In the genomic region with DNA sequence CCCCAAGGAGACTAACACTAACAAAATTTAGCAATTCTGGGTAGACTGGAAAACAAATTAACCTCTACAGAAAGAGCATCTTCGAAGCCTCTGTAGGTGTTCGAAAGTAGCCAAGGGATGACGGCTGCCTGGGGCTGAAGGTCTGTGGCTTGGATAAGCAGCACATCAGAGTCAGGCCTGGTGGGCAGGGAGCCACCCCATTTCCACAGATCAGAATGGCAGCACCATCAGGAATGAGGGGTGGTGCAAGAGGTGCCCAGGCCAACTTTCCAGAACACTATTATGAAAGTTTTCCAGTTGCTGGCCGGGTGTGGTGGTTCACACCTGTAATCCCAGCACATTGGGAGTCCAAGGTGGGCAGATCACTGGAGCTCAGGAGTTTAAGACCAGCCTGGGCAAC, we compare ENCODE assay signal across 28 cellular contexts.
"Had no signal": no experiment of that assay in that cellular context is flagged by ENCODE, and none has a peak within 500 bp of the region (broad histone marks: within the 10 kb centered on the region; RNA-seq: fewer than 3 reads in every experiment).

No MANE protein-coding gene starts in this region.

- H3K36me3 ChIP-seq: brain microvascular endothelial cell had no signal

- FAIRE-seq: astrocyte, colon had no signal

- H3K27ac ChIP-seq: brain microvascular endothelial cell, esophagus muscularis mucosa, foreskin keratinocyte, heart left ventricle had no signal

- H3K9me3 Mint-ChIP-seq: activated CD4-positive, alpha-beta memory T cell treated with anti-CD3 and anti-CD28 coated beads, Interleukin-2, amount 10 ng/mL, durations not matched to agents 7 days and 5 days; activated CD4-positive, alpha-beta T cell treated with anti-CD3 and anti-CD28 coated beads, Interleukin-2, amount 10 ng/mL, durations not matched to agents 7 days and 5 days; activated T-cell treated with anti-CD3 and anti-CD28 coated beads, Interleukin-2, amount 50 U/mL, for 24 hours; activated T-helper 17 cell treated with anti-CD3 and anti-CD28 coated beads, Interleukin-2, amount 50 U/mL, for 72 hours; endodermal cell had no signal

- H3K4me1 ChIP-seq: foreskin keratinocyte had no signal

- H3K27me3 Mint-ChIP-seq: activated naive CD8-positive, alpha-beta T cell; activated T-helper 17 cell treated with anti-CD3 and anti-CD28 coated beads, Interleukin-2, amount 50 U/mL, for 72 hours had no signal

- H3K9me3 ChIP-seq: esophagus muscularis mucosa, heart left ventricle had no signal

- H3K4me3 ChIP-seq: esophagus muscularis mucosa, heart left ventricle had no signal

- H3K4me1 Mint-ChIP-seq: activated CD4-positive, alpha-beta memory T cell treated with anti-CD3 and anti-CD28 coated beads, Interleukin-2, amount 10 ng/mL, durations not matched to agents 7 days and 5 days; activated CD4-positive, alpha-beta T cell treated with anti-CD3 and anti-CD28 coated beads, Interleukin-2, amount 10 ng/mL, durations not matched to agents 7 days and 5 days; activated T-helper 17 cell treated with anti-CD3 and anti-CD28 coated beads, Interleukin-2, amount 50 U/mL, for 72 hours had no signal

- H3K27me3 ChIP-seq: brain microvascular endothelial cell, esophagus muscularis mucosa, foreskin keratinocyte, heart left ventricle had no signal

- ATAC-seq: activated T-helper 17 cell treated with anti-CD3 and anti-CD28 coated beads, Interleukin-2, amount 50 U/mL, for 72 hours; foreskin keratinocyte; heart left ventricle had no signal

- H3K36me3 Mint-ChIP-seq: activated naive CD8-positive, alpha-beta T cell had no signal

- H3K27ac Mint-ChIP-seq: activated CD4-positive, alpha-beta memory T cell treated with anti-CD3 and anti-CD28 coated beads, Interleukin-2, amount 10 ng/mL, durations not matched to agents 7 days and 5 days; activated CD4-positive, alpha-beta T cell treated with anti-CD3 and anti-CD28 coated beads, Interleukin-2, amount 10 ng/mL, durations not matched to agents 7 days and 5 days; activated naive CD8-positive, alpha-beta T cell; activated T-cell treated with anti-CD3 and anti-CD28 coated beads, Interleukin-2, amount 50 U/mL, for 24 hours; activated T-helper 17 cell treated with anti-CD3 and anti-CD28 coated beads, Interleukin-2, amount 50 U/mL, for 72 hours; endodermal cell had no signal

- H3K4me3 Mint-ChIP-seq: activated CD4-positive, alpha-beta memory T cell treated with anti-CD3 and anti-CD28 coated beads, Interleukin-2, amount 10 ng/mL, durations not matched to agents 7 days and 5 days; activated CD4-positive, alpha-beta T cell treated with anti-CD3 and anti-CD28 coated beads, Interleukin-2, amount 10 ng/mL, durations not matched to agents 7 days and 5 days; activated naive CD8-positive, alpha-beta T cell; activated T-cell treated with anti-CD3 and anti-CD28 coated beads, Interleukin-2, amount 50 U/mL, for 24 hours; activated T-helper 17 cell treated with anti-CD3 and anti-CD28 coated beads, Interleukin-2, amount 50 U/mL, for 72 hours; endodermal cell had no signal

- DNase-seq: activated CD4-positive, alpha-beta memory T cell treated with anti-CD3 and anti-CD28 coated beads, Interleukin-2, amount 10 ng/mL, durations not matched to agents 7 days and 5 days; activated CD4-positive, alpha-beta T cell treated with anti-CD3 and anti-CD28 coated beads for 4 hours; activated CD4-positive, alpha-beta T cell treated with anti-CD3 and anti-CD28 coated beads, Interleukin-2, amount 10 ng/mL, durations not matched to agents 7 days and 5 days; activated CD4-positive, alpha-beta T cell treated with anti-CD3 and anti-CD28 coated beads, Interleukin-2, amount 50 U/mL, for 4 hours; activated CD4-positive, CD25-positive, alpha-beta regulatory T cell; activated CD4-positive, CD25-positive, alpha-beta regulatory T cell treated with anti-CD3 and anti-CD28 coated beads, Interleukin-2, amount 50 U/mL, for 72 hours; activated CD8-positive, alpha-beta memory T cell treated with anti-CD3 and anti-CD28 coated beads, Interleukin-2, amount 50 U/mL, for 48 hours; activated effector memory CD4-positive, alpha-beta T cell treated with Interleukin-2 at 50 U/mL for 16 hours; activated gamma-delta T cell treated with Interleukin-2 at 50 U/mL for 16 hours; activated naive CD4-positive, alpha-beta T cell treated with anti-CD3 and anti-CD28 coated beads, Interleukin-2, amount 50 U/mL, for 16 hours; activated naive CD4-positive, alpha-beta T cell treated with Interleukin-2 at 50 U/mL for 16 hours; activated T-cell treated with anti-CD3 and anti-CD28 coated beads for 4 hours; activated T-cell treated with anti-CD3 and anti-CD28 coated beads, Interleukin-2, amount 50 U/mL, for 24 hours; amniotic stem cell; anterior cingulate cortex; brain microvascular endothelial cell; caudate nucleus; effector memory CD4-positive, alpha-beta T cell; endodermal cell; foreskin keratinocyte; glutamatergic neuron; heart left ventricle; T-helper 2 cell had no signal
